ENCODE assay signal across 2 cellular contexts in genomic region chr12:121812921-121813896, GRCh38.
TF ChIP-seq lines count a peak whose summit lies in the region.

No MANE protein-coding gene starts in this region.

TF ChIP-seq in SK-N-SH, 30 proteins besides CTCF, POLR2A, EP300 and RAD21:
- TF ChIP-seq TEAD4 (IDR thresholded peaks at IDR 0.05; ENCODE audit: borderline replicate concordance, insufficient read depth) (no peak), NFIC (IDR thresholded peaks at IDR 0.05; ENCODE audit: borderline replicate concordance) (no peak), JUND (IDR thresholded peaks at IDR 0.05) (no peak), SIN3A (IDR thresholded peaks at IDR 0.05; ENCODE audit: borderline replicate concordance, low read depth, low read length) (no peak), CHD2 (IDR thresholded peaks at IDR 0.05; ENCODE audit: low read length, partially characterized antibody) (no peak), FOSL2 (IDR thresholded peaks at IDR 0.05; ENCODE audit: borderline replicate concordance, low read depth) (no peak), SMC3 (IDR thresholded peaks at IDR 0.05; ENCODE audit: low read depth, low read length) (no peak), RXRA (IDR thresholded peaks at IDR 0.05; ENCODE audit: borderline replicate concordance, low read depth) (no peak), RCOR1 (IDR thresholded peaks at IDR 0.05; ENCODE audit: low read length) (no peak), PBX3 (IDR thresholded peaks at IDR 0.05) (no peak), ELF1 (IDR thresholded peaks at IDR 0.05) (no peak)

TF ChIP-seq in SK-N-SH treated with all-trans-retinoic acid at 6 μM for 48 hours, 23 proteins besides CTCF, POLR2A, EP300 and RAD21:
- no peak for TF ChIP-seq ZNF565 (CRISPR knock-in tag; conservative IDR thresholded peaks at IDR 0.05; ENCODE audit: low read depth)
- no peak for TF ChIP-seq ESRRG (CRISPR knock-in tag; IDR thresholded peaks at IDR 0.05)
- TF ChIP-seq TCF4 (CRISPR knock-in tag; IDR thresholded peaks at IDR 0.05; ENCODE audit: borderline replicate concordance): no peak
- TF ChIP-seq GLIS3 (CRISPR knock-in tag; IDR thresholded peaks at IDR 0.05): no peak
- TF ChIP-seq BACH2 (CRISPR knock-in tag; IDR thresholded peaks at IDR 0.05; ENCODE audit: borderline replicate concordance): no peak
- no peak for TF ChIP-seq ZFP30 (CRISPR knock-in tag; IDR thresholded peaks at IDR 0.05)
- no peak for TF ChIP-seq PPARA (CRISPR knock-in tag; IDR thresholded peaks at IDR 0.05; ENCODE audit: borderline replicate concordance)
- no peak for TF ChIP-seq ISL1 (CRISPR knock-in tag; IDR thresholded peaks at IDR 0.05)
- no peak for TF ChIP-seq SNAI2 (CRISPR knock-in tag; IDR thresholded peaks at IDR 0.05)
- no peak for TF ChIP-seq OSR1 (CRISPR knock-in tag; IDR thresholded peaks at IDR 0.05)
- no peak for TF ChIP-seq ZC3H10 (CRISPR knock-in tag; IDR thresholded peaks at IDR 0.05)
- no peak for TF ChIP-seq ARNTL (CRISPR knock-in tag; IDR thresholded peaks at IDR 0.05; ENCODE audit: borderline replicate concordance, low read depth)
- no peak for TF ChIP-seq TSHZ2 (CRISPR knock-in tag; IDR thresholded peaks at IDR 0.05)
- no peak for TF ChIP-seq RARB (CRISPR knock-in tag; IDR thresholded peaks at IDR 0.05)
- no peak for TF ChIP-seq POU6F1 (CRISPR knock-in tag; IDR thresholded peaks at IDR 0.05; ENCODE audit: borderline replicate concordance, low read depth)
- no peak for TF ChIP-seq CSRNP3 (CRISPR knock-in tag; IDR thresholded peaks at IDR 0.05)
- TF ChIP-seq ZNF70 (CRISPR knock-in tag; IDR thresholded peaks at IDR 0.05): no peak
- no peak for TF ChIP-seq CSDC2 (CRISPR knock-in tag; IDR thresholded peaks at IDR 0.05)
- TF ChIP-seq CREB5 (CRISPR knock-in tag; IDR thresholded peaks at IDR 0.05; ENCODE audit: low read depth): no peak
- TF ChIP-seq TOX (CRISPR knock-in tag; IDR thresholded peaks at IDR 0.05; ENCODE audit: borderline replicate concordance): no peak
